ENCODE assay signal across 14 cellular contexts in the genomic region with DNA sequence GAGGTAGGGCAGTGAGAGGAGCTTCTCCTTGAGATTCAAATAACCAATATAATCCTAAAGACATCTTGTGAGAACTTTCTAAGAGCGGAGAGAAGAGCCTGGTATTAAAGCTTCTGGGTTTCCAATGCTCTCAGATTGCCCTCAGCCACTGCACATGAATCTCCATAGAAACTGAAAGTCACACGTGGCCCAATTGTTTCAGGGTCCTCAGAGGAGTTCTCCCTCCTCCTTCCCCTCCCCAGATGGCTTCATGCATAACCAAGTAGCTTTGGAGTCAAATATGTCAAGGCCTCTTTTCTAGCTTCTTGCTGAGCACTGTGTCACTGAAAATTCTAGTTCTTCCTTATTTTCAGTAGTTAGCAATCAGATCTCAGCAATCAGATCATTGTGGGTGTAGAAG. TPM values are rescaled to one million over a fixed set of nuclear protein-coding genes. Genes with fewer than 3 reads are reported as not detected.
DNase-seq lines count a peak whose midpoint lies in the region; ATAC-seq, FAIRE-seq and TF ChIP-seq lines count a peak whose summit lies in the region.
"Had no signal": no experiment of that assay in that cellular context is flagged by ENCODE, and none has a peak within 500 bp of the region (broad histone marks: within the 10 kb centered on the region; RNA-seq: fewer than 3 reads in every experiment).

No MANE protein-coding gene starts in this region.

- H3K18ac ChIP-seq in mesendoderm (ENCODE audit: low read length): no peak overlapping the region

- no peak overlapping the region for H3K56ac ChIP-seq in mesendoderm (ENCODE audit: low read length)

- no peak overlapping the region for H2BK120ac ChIP-seq in mesendoderm (ENCODE audit: low read depth, low read length)

- no peaks in the 10 kb centered on the region for H3K79me1 ChIP-seq in mesendoderm (ENCODE audit: low read length)

- H3K4me2 ChIP-seq in K562 (ENCODE audit: insufficient read depth, low read length): peak overlapping the region; percentile 92
- no peak overlapping the region for H3K4me2 ChIP-seq in mesendoderm (ENCODE audit: low read length)

- TF ChIP-seq POLR2A in K562 (conservative IDR thresholded peaks at IDR 0.05): no peak
- TF ChIP-seq POLR2A in vagina (IDR thresholded peaks at IDR 0.05): no peak

- H4K8ac ChIP-seq in mesendoderm (ENCODE audit: low read depth, low read length): no peak overlapping the region

- in situ Hi-C loops in K562 (cut with MboI): no loop called here

- intact Hi-C loops in K562 (cut with micrococcal nuclease) (no loop called here), vagina (cut with DNase I) (no loop called here)

- H2AFZ ChIP-seq in K562 (ENCODE audit: low read depth, low read length): no peak overlapping the region

- H3K4me3 ChIP-seq in K562 (peak overlapping the region; percentile 57), mesendoderm (ENCODE audit: low read length) (no peak overlapping the region), vagina (no peak overlapping the region)
- H3K4me3 ChIP-seq: esophagus squamous epithelium had no signal

- H3K23ac ChIP-seq in mesendoderm (ENCODE audit: low read length): no peak overlapping the region

- DNase-seq in K562 (ENCODE audit: extremely low read depth in 1 of 4, low spot score in 3 of 4) (peak in 2 of 4 experiments; percentile 13 to 49), AG08395 (ENCODE audit: low spot score) (no peak), mesendoderm (no peak), vagina (ENCODE audit: extremely low spot score in 2 of 2) (no peak)
- no peak for DNase-seq in stimulated activated CD4-positive, alpha-beta T cell treated with anti-CD3 and anti-CD28 coated beads, Interleukin-4, amount 100 ng/mL, for 1 hour
- DNase-seq: esophagus squamous epithelium, GF-D8, mammary epithelial cell, NCI-H1092 treated with DMSO at 0.1 percent for 48 hours, T-helper 1 cell had no signal

- BruUV-seq in K562 (replicated peaks; lab: Mats Ljungman, UMichigan): no TSS peak

- H3K27me3 ChIP-seq in K562 (ENCODE audit: control insufficient read depth in 2 of 2, insufficient read depth in 2 of 2, low read length in 2 of 2) (no peaks in the 10 kb centered on the region), mesendoderm (ENCODE audit: insufficient read depth, low read length, poor library complexity) (no peaks in the 10 kb centered on the region), vagina (no peaks in the 10 kb centered on the region)
- H3K27me3 ChIP-seq: esophagus squamous epithelium had no signal

- H3K36me3 ChIP-seq in K562 (ENCODE audit: control insufficient read depth, insufficient read depth, low read length) (0 out of 3 replicates have a peak, but pooled peaks cover 3% of the 10 kb centered on the region), mesendoderm (ENCODE audit: control insufficient read depth, insufficient read depth, low read length) (no peaks in the 10 kb centered on the region), vagina (no peaks in the 10 kb centered on the region)
- H3K36me3 ChIP-seq: esophagus squamous epithelium had no signal

- TF ChIP-seq CTCF in K562 (IDR thresholded peaks at IDR 0.05 in 2 of 3, conservative IDR thresholded peaks at IDR 0.05 in 1 of 3; ENCODE audit: insufficient read depth in 2 of 3, low read depth in 1 of 3, low read length in 3 of 3) (no peak), vagina (IDR thresholded peaks at IDR 0.05) (no peak)

- H3K9ac ChIP-seq in K562 (ENCODE audit: insufficient read depth in 1 of 2, low read depth in 2 of 2, low read length in 2 of 2) (peak overlapping the region; percentile 70 to 95; a peak in 3 of 4 replicates), mesendoderm (ENCODE audit: low read length) (no peak overlapping the region)

- H3K9me3 ChIP-seq in K562 (replicated peaks; ENCODE audit: control insufficient read depth, insufficient read depth, low read depth, low read length) (no peaks in the 10 kb centered on the region), vagina (no peaks in the 10 kb centered on the region)
- H3K9me3 ChIP-seq: esophagus squamous epithelium had no signal

- 38% methylated on average over 2 of the region's 2 CpGs for WGBS in K562 (ENCODE audit: insufficient coverage, low coverage, missing lambda C conversion rate)
- no CpG with 5 or more reads among the region's 2 CpGs for WGBS in mesendoderm (ENCODE audit: extremely low coverage, insufficient coverage, low lambda C conversion rate)

- no peak overlapping the region for H2BK15ac ChIP-seq in mesendoderm (replicated peaks; ENCODE audit: low read depth)

- TF ChIP-seq EP300 in K562 (IDR thresholded peaks at IDR 0.05; ENCODE audit: low read length): no peak

- H4K20me1 ChIP-seq in K562 (replicated peaks; ENCODE audit: control insufficient read depth, insufficient read depth, low read length): no peaks in the 10 kb centered on the region

- peak overlapping the region; percentile 55 for H3K27ac ChIP-seq in K562 (ENCODE audit: extremely low read depth, low read depth, low read length)
- no peak overlapping the region for H3K27ac ChIP-seq in mesendoderm (ENCODE audit: low read depth, low read length)
- H3K27ac ChIP-seq in vagina: no peak overlapping the region
- H3K27ac ChIP-seq: esophagus squamous epithelium had no signal

- POLR2A ChIA-PET in K562 (lab: Yijun Ruan, JAX): interaction anchor here (0.6 kb wide), 2 partner anchors 19 to 439 kb away, joined by 4 read pairs; no protein-coding TSS in a partner anchor

- no peak overlapping the region for H2AK5ac ChIP-seq in mesendoderm (ENCODE audit: low read length)

- peak; percentile 58 for ATAC-seq in GM18508 (IDR thresholded peaks at IDR 0.05; ENCODE audit: insufficient read depth, unreplicated experiment)
- ATAC-seq in GM21381 (IDR thresholded peaks at IDR 0.05; ENCODE audit: unreplicated experiment): peak; percentile 70
- ATAC-seq in HG03139 (IDR thresholded peaks at IDR 0.05; ENCODE audit: unreplicated experiment): peak; percentile 74
- no peak for ATAC-seq in K562

- H3K79me2 ChIP-seq in K562 (ENCODE audit: control insufficient read depth, insufficient read depth, low read length) (peaks cover 53% of the 10 kb centered on the region), mesendoderm (ENCODE audit: control insufficient read depth, insufficient read depth, low read length) (no peaks in the 10 kb centered on the region)

- no peak for TF ChIP-seq RAD21 in K562 (CRISPR knock-in tag; conservative IDR thresholded peaks at IDR 0.05 in 1 of 2, IDR thresholded peaks at IDR 0.05 in 1 of 2)

- no peak for FAIRE-seq in K562 (lab: Jason Lieb, UNC)
- FAIRE-seq: urothelium cell line had no signal

- H3K4me1 ChIP-seq in K562 (replicated peaks in 1 of 2; ENCODE audit: control insufficient read depth in 2 of 2, insufficient read depth in 2 of 2, low read length in 2 of 2): peaks cover 4 to 19% of the 10 kb centered on the region in 2 experiments
- H3K4me1 ChIP-seq in mesendoderm (ENCODE audit: control insufficient read depth, low read depth, low read length): no peaks in the 10 kb centered on the region
- H3K4me1 ChIP-seq in vagina: no peaks in the 10 kb centered on the region
- H3K4me1 ChIP-seq: esophagus squamous epithelium had no signal

- no peak overlapping the region for H4K5ac ChIP-seq in mesendoderm (ENCODE audit: low read length)

- no peak overlapping the region for H3K4ac ChIP-seq in mesendoderm (ENCODE audit: low read depth, low read length)

- CTCF ChIA-PET in K562 (lab: Yijun Ruan, JAX; ENCODE audit: low intra/inter-chr PET ratio): no interaction called here

- H3K9me1 ChIP-seq in K562 (ENCODE audit: control insufficient read depth, insufficient read depth, low read length): no peaks in the 10 kb centered on the region

- H2BK5ac ChIP-seq in mesendoderm (ENCODE audit: low read length): no peak overlapping the region

RNA-seq across cellular contexts. Expression of a gene that starts 2.3 kb away (rescaled TPM):
- total RNA-seq in K562 (2011; cell fraction: chromatin; rRNA removed; ENCODE audit: low replicate concordance): 125 and 212 TPM in 2 replicates
- 65.4 and 67.6 TPM in 2 replicates for total RNA-seq in K562 (2011; cell fraction: nucleolus; rRNA removed)
- total RNA-seq in K562 (2011; cell fraction: nucleoplasm; rRNA removed): 90.3 and 117 TPM in 2 replicates
- total RNA-seq in K562 (2014; rRNA removed): 35.4 and 39.9 TPM in 2 replicates
- 67.5 and 78.1 TPM in 2 replicates for total RNA-seq in K562 (2014; rRNA removed; fragmentation: Illumina TruSeq; extraction: Trizol)
- 57.0 and 59.0 TPM in 2 replicates for total RNA-seq in K562 (2015; rRNA removed; fragmentation: Illumina TruSeq; extraction: Trizol)
- total RNA-seq in K562 (2021): 46.8 and 59.3 TPM in 2 replicates
- polyA plus RNA-seq in K562 (2011; rRNA removed): 87.2 and 93.4 TPM in 2 replicates
- polyA plus RNA-seq in K562 (2011; cell fraction: cytosol; rRNA removed): 27.6 and 48.3 TPM in 2 replicates
- 136 and 171 TPM in 2 replicates for polyA plus RNA-seq in K562 (2011; cell fraction: nucleus; rRNA removed)
- 48.8 and 60.2 TPM in 2 replicates for polyA plus RNA-seq in K562 (2012)
- polyA plus RNA-seq in K562 (2014; fragmentation: Illumina TruSeq; extraction: Trizol): 78.0 and 82.4 TPM in 2 replicates
- 10 to 100 TPM; 14.9 to 76.4 TPM for polyA plus RNA-seq in K562 (2014; fragmentation: Nextera tagmentation; extraction: Ambion mirVana)
- polyA plus RNA-seq in K562 (2014; rRNA removed): 65.2 TPM in 2 replicates
- polyA minus RNA-seq in K562 (2011; rRNA and poly(A)+ RNA removed): 56.9 and 63.8 TPM in 2 replicates
- 21.4 and 23.4 TPM in 2 replicates for polyA minus RNA-seq in K562 (2011; cell fraction: cytosol; rRNA and poly(A)+ RNA removed)
- polyA minus RNA-seq in K562 (2011; cell fraction: nucleus; rRNA and poly(A)+ RNA removed): 32.4 and 63.2 TPM in 2 replicates
- polyA plus RNA-seq in mesendoderm (2013, experiment 1 of 2): 0.08 TPM
- 0.13 TPM for polyA plus RNA-seq in mesendoderm (2013, experiment 2 of 2)
- total RNA-seq in vagina: 4.4 TPM
- polyA plus RNA-seq: mammary epithelial cell had no signal

RNA-seq across cellular contexts. Expression of a gene that starts 7.1 kb away (rescaled TPM):
- total RNA-seq in K562 (2011; cell fraction: chromatin; rRNA removed; ENCODE audit: low replicate concordance): 200 and 267 TPM in 2 replicates
- 186 and 225 TPM in 2 replicates for total RNA-seq in K562 (2011; cell fraction: nucleolus; rRNA removed)
- 351 and 388 TPM in 2 replicates for total RNA-seq in K562 (2011; cell fraction: nucleoplasm; rRNA removed)
- 1,374 and 2,621 TPM in 2 replicates for total RNA-seq in K562 (2014; rRNA removed)
- 3,520 and 3,818 TPM in 2 replicates for total RNA-seq in K562 (2014; rRNA removed; fragmentation: Illumina TruSeq; extraction: Trizol)
- total RNA-seq in K562 (2015; rRNA removed; fragmentation: Illumina TruSeq; extraction: Trizol): 3,031 and 3,209 TPM in 2 replicates
- total RNA-seq in K562 (2021): 412 and 461 TPM in 2 replicates
- polyA plus RNA-seq in K562 (2011; rRNA removed): 4,008 and 4,383 TPM in 2 replicates
- polyA plus RNA-seq in K562 (2011; cell fraction: cytosol; rRNA removed): 523 and 2,114 TPM in 2 replicates
- polyA plus RNA-seq in K562 (2011; cell fraction: nucleus; rRNA removed): 461 and 1,073 TPM in 2 replicates
- 1,913 and 2,065 TPM in 2 replicates for polyA plus RNA-seq in K562 (2012)
- polyA plus RNA-seq in K562 (2014; fragmentation: Illumina TruSeq; extraction: Trizol): 3,410 and 3,967 TPM in 2 replicates
- 1,000 to 10,000 TPM; 2,383 to 2,855 TPM for polyA plus RNA-seq in K562 (2014; fragmentation: Nextera tagmentation; extraction: Ambion mirVana)
- 4,212 and 4,539 TPM in 2 replicates for polyA plus RNA-seq in K562 (2014; rRNA removed)
- 692 and 865 TPM in 2 replicates for polyA minus RNA-seq in K562 (2011; rRNA and poly(A)+ RNA removed)
- polyA minus RNA-seq in K562 (2011; cell fraction: cytosol; rRNA and poly(A)+ RNA removed): 117 and 140 TPM in 2 replicates
- polyA minus RNA-seq in K562 (2011; cell fraction: nucleus; rRNA and poly(A)+ RNA removed): 81.9 and 198 TPM in 2 replicates
- 3,648 TPM for polyA plus RNA-seq in mesendoderm (2013, experiment 1 of 2)
- 3,664 TPM for polyA plus RNA-seq in mesendoderm (2013, experiment 2 of 2)
- total RNA-seq in vagina: 514 TPM

RNA-seq across cellular contexts. Expression of a gene that starts 24.0 kb away (rescaled TPM):
- total RNA-seq in K562 (2011; cell fraction: chromatin; rRNA removed; ENCODE audit: low replicate concordance): 111 and 136 TPM in 2 replicates
- 99.4 and 101 TPM in 2 replicates for total RNA-seq in K562 (2011; cell fraction: nucleolus; rRNA removed)
- 100 and 117 TPM in 2 replicates for total RNA-seq in K562 (2011; cell fraction: nucleoplasm; rRNA removed)
- 41.7 and 46.5 TPM in 2 replicates for total RNA-seq in K562 (2014; rRNA removed)
- 68.9 and 75.2 TPM in 2 replicates for total RNA-seq in K562 (2014; rRNA removed; fragmentation: Illumina TruSeq; extraction: Trizol)
- 54.2 and 57.2 TPM in 2 replicates for total RNA-seq in K562 (2015; rRNA removed; fragmentation: Illumina TruSeq; extraction: Trizol)
- 54.0 and 56.5 TPM in 2 replicates for total RNA-seq in K562 (2021)
- 101 and 118 TPM in 2 replicates for polyA plus RNA-seq in K562 (2011; rRNA removed)
- polyA plus RNA-seq in K562 (2011; cell fraction: cytosol; rRNA removed): 44.5 and 61.1 TPM in 2 replicates
- polyA plus RNA-seq in K562 (2011; cell fraction: nucleus; rRNA removed): 199 and 281 TPM in 2 replicates
- 48.0 and 49.0 TPM in 2 replicates for polyA plus RNA-seq in K562 (2012)
- polyA plus RNA-seq in K562 (2014; fragmentation: Illumina TruSeq; extraction: Trizol): 65.2 and 73.8 TPM in 2 replicates
- polyA plus RNA-seq in K562 (2014; fragmentation: Nextera tagmentation; extraction: Ambion mirVana): 100 to 1,000 TPM; 137 to 146 TPM
- polyA plus RNA-seq in K562 (2014; rRNA removed): 72.9 and 77.0 TPM in 2 replicates
- polyA minus RNA-seq in K562 (2011; rRNA and poly(A)+ RNA removed): 30.9 and 40.0 TPM in 2 replicates
- 16.3 and 22.1 TPM in 2 replicates for polyA minus RNA-seq in K562 (2011; cell fraction: cytosol; rRNA and poly(A)+ RNA removed)
- polyA minus RNA-seq in K562 (2011; cell fraction: nucleus; rRNA and poly(A)+ RNA removed): 18.3 and 29.0 TPM in 2 replicates
- 31.3 TPM for polyA plus RNA-seq in mesendoderm (2013, experiment 1 of 2)
- 32.2 TPM for polyA plus RNA-seq in mesendoderm (2013, experiment 2 of 2)
- 15.5 TPM for total RNA-seq in vagina

RNA-seq across cellular contexts. Expression of a gene that starts 24.3 kb away (rescaled TPM):
- 4.5 and 8.3 TPM in 2 replicates for total RNA-seq in K562 (2011; cell fraction: chromatin; rRNA removed; ENCODE audit: low replicate concordance)
- total RNA-seq in K562 (2011; cell fraction: nucleolus; rRNA removed): 4.2 and 4.3 TPM in 2 replicates
- 8.1 and 9.3 TPM in 2 replicates for total RNA-seq in K562 (2011; cell fraction: nucleoplasm; rRNA removed)
- total RNA-seq in K562 (2014; rRNA removed) (40.0 and 42.1 TPM in 2 replicates), K562 (2014; rRNA removed; fragmentation: Illumina TruSeq; extraction: Trizol) (71.9 and 82.2 TPM in 2 replicates), K562 (2015; rRNA removed; fragmentation: Illumina TruSeq; extraction: Trizol) (64.8 and 67.2 TPM in 2 replicates), K562 (2021) (37.7 and 43.0 TPM in 2 replicates), vagina (43.2 TPM)
- polyA plus RNA-seq in K562 (2011; rRNA removed) (35.0 and 59.7 TPM in 2 replicates), K562 (2014; fragmentation: Illumina TruSeq; extraction: Trizol) (68.1 and 69.5 TPM in 2 replicates), K562 (2014; fragmentation: Nextera tagmentation; extraction: Ambion mirVana) (100 to 1,000 TPM in 1 of 2 experiments, 10 to 100 TPM in 1; 60.3 to 130 TPM), K562 (2014; rRNA removed) (58.2 and 60.6 TPM in 2 replicates)
- 10.9 and 24.4 TPM in 2 replicates for polyA plus RNA-seq in K562 (2011; cell fraction: cytosol; rRNA removed)
- polyA plus RNA-seq in K562 (2011; cell fraction: nucleus; rRNA removed): 6.3 and 7.7 TPM in 2 replicates
- polyA plus RNA-seq in K562 (2012): 44.6 and 62.9 TPM in 2 replicates
- polyA minus RNA-seq in K562 (2011; rRNA and poly(A)+ RNA removed): 62.8 and 83.2 TPM in 2 replicates
- polyA minus RNA-seq in K562 (2011; cell fraction: cytosol; rRNA and poly(A)+ RNA removed): 13.4 and 14.8 TPM in 2 replicates
- polyA minus RNA-seq in K562 (2011; cell fraction: nucleus; rRNA and poly(A)+ RNA removed): 4.0 and 8.2 TPM in 2 replicates
- 54.7 TPM for polyA plus RNA-seq in mesendoderm (2013, experiment 1 of 2)
- 53.0 TPM for polyA plus RNA-seq in mesendoderm (2013, experiment 2 of 2)

RNA-seq across cellular contexts. Expression of a gene that starts 35.1 kb away (rescaled TPM):
- total RNA-seq in K562 (2011; cell fraction: chromatin; rRNA removed; ENCODE audit: low replicate concordance): 26.8 and 35.4 TPM in 2 replicates
- 21.1 and 24.8 TPM in 2 replicates for total RNA-seq in K562 (2011; cell fraction: nucleolus; rRNA removed)
- 31.0 and 42.3 TPM in 2 replicates for total RNA-seq in K562 (2011; cell fraction: nucleoplasm; rRNA removed)
- total RNA-seq in K562 (2014; rRNA removed) (10.0 and 10.9 TPM in 2 replicates), K562 (2014; rRNA removed; fragmentation: Illumina TruSeq; extraction: Trizol) (32.4 and 33.2 TPM in 2 replicates), K562 (2015; rRNA removed; fragmentation: Illumina TruSeq; extraction: Trizol) (23.1 and 23.3 TPM in 2 replicates), K562 (2021) (46.2 and 48.8 TPM in 2 replicates), vagina (5.6 TPM)
- polyA plus RNA-seq in K562 (2011; rRNA removed) (24.6 and 32.1 TPM in 2 replicates), K562 (2014; fragmentation: Illumina TruSeq; extraction: Trizol) (38.2 and 44.4 TPM in 2 replicates), K562 (2014; fragmentation: Nextera tagmentation; extraction: Ambion mirVana) (100 to 1,000 TPM; 132 TPM), K562 (2014; rRNA removed) (41.1 and 47.6 TPM in 2 replicates)
- polyA plus RNA-seq in K562 (2011; cell fraction: cytosol; rRNA removed): 24.3 and 25.0 TPM in 2 replicates
- 15.5 and 17.0 TPM in 2 replicates for polyA plus RNA-seq in K562 (2011; cell fraction: nucleus; rRNA removed)
- 13.8 and 36.1 TPM in 2 replicates for polyA plus RNA-seq in K562 (2012)
- polyA minus RNA-seq in K562 (2011; rRNA and poly(A)+ RNA removed): 17.5 and 18.9 TPM in 2 replicates
- polyA minus RNA-seq in K562 (2011; cell fraction: cytosol; rRNA and poly(A)+ RNA removed): 15.1 and 16.7 TPM in 2 replicates
- 9.8 and 14.7 TPM in 2 replicates for polyA minus RNA-seq in K562 (2011; cell fraction: nucleus; rRNA and poly(A)+ RNA removed)
- polyA plus RNA-seq in mesendoderm (2013, experiment 1 of 2): 26.0 TPM
- polyA plus RNA-seq in mesendoderm (2013, experiment 2 of 2): 24.3 TPM
